ENCODE assay signal across 19 cellular contexts in genomic region chr20:61815176-61815575, GRCh38.
DNase-seq lines count a peak whose midpoint lies in the region; ATAC-seq and TF ChIP-seq lines count a peak whose summit lies in the region.
"Had no signal": no experiment of that assay in that cellular context is flagged by ENCODE, and none has a peak within 500 bp of the region (broad histone marks: within the 10 kb centered on the region; RNA-seq: fewer than 3 reads in every experiment).

No MANE protein-coding gene starts in this region.

- peaks cover 91% of the 10 kb centered on the region for H3K4me1 ChIP-seq in BLaER1

- no peak for TF ChIP-seq CTCF in glutamatergic neuron (IDR thresholded peaks at IDR 0.05; ENCODE audit: partially characterized antibody, unreplicated experiment)

- peaks cover 3% of the 10 kb centered on the region for H3K4me1 Mint-ChIP-seq in glutamatergic neuron (ENCODE audit: low read depth, unreplicated experiment)
- H3K4me1 Mint-ChIP-seq: B cell; CD4-positive, alpha-beta memory T cell had no signal

- H3K9ac ChIP-seq in BLaER1, result peak overlapping the region; percentile 64; the same call in 1 of the 2 replicates

- peaks cover 4% of the 10 kb centered on the region for H3K27me3 Mint-ChIP-seq in glutamatergic neuron (ENCODE audit: unreplicated experiment)
- H3K27me3 Mint-ChIP-seq: B cell had no signal

- peak overlapping the region; percentile 84 for H3K27ac ChIP-seq in BLaER1
- H3K27ac ChIP-seq: 22Rv1 had no signal

- H3K27me3 ChIP-seq in BLaER1, result no peaks in the 10 kb centered on the region

- H3K27ac Mint-ChIP-seq in glutamatergic neuron (ENCODE audit: unreplicated experiment), result no peak overlapping the region
- H3K27ac Mint-ChIP-seq: B cell; CD4-positive, alpha-beta memory T cell; GM23338; H9 had no signal

- H3K4me3 ChIP-seq in BLaER1, result no peak overlapping the region
- H3K4me3 ChIP-seq: GM23338 had no signal

- intact Hi-C loops in Right ventricle myocardium superior (cut with DNase I), result no loop called here
- intact Hi-C loops in Right ventricle myocardium inferior (cut with DNase I), result no loop called here
- intact Hi-C loops in posterior vena cava (cut with DNase I), result no loop called here

- peak overlapping the region; percentile 92 for H3K4me2 ChIP-seq in BLaER1
- H3K4me2 ChIP-seq: GM23338 had no signal

- H3K36me3 ChIP-seq in BLaER1, result no peaks in the 10 kb centered on the region

- peaks cover 2% of the 10 kb centered on the region for H3K9me3 Mint-ChIP-seq in glutamatergic neuron (ENCODE audit: unreplicated experiment)
- H3K9me3 Mint-ChIP-seq: CD4-positive, alpha-beta memory T cell; GM23338; H9 had no signal

- ATAC-seq in Right ventricle myocardium superior (ENCODE audit: poor library complexity) (no peak), Right ventricle myocardium inferior (no peak), GM19351 (IDR thresholded peaks at IDR 0.05; ENCODE audit: unreplicated experiment) (no peak), GM21390 (IDR thresholded peaks at IDR 0.05; ENCODE audit: unreplicated experiment) (no peak), HG03378 (IDR thresholded peaks at IDR 0.05; ENCODE audit: unreplicated experiment) (no peak)
- ATAC-seq: GM23338, HCT116 had no signal

- H3K36me3 Mint-ChIP-seq in glutamatergic neuron (ENCODE audit: unreplicated experiment), result no peaks in the 10 kb centered on the region
- H3K36me3 Mint-ChIP-seq: CD4-positive, alpha-beta memory T cell had no signal

- peak; percentile 15 for DNase-seq in Right ventricle myocardium superior
- DNase-seq in Right ventricle myocardium inferior (ENCODE audit: missing footprints), result no peak
- DNase-seq in glutamatergic neuron, result peak; percentile 11
- peak; percentile 51 for DNase-seq in posterior vena cava (ENCODE audit: low spot score)
- DNase-seq: C1 segment of cervical spinal cord; Calu3; CD4-positive, alpha-beta memory T cell; COR-L47; DMS53; GF-D8; H9 had no signal

- H4K20me1 ChIP-seq in BLaER1, result no peaks in the 10 kb centered on the region

- H3K4me3 Mint-ChIP-seq in glutamatergic neuron (ENCODE audit: unreplicated experiment), result no peak overlapping the region
- H3K4me3 Mint-ChIP-seq: B cell; CD4-positive, alpha-beta memory T cell; GM23338; H9 had no signal

- no peaks in the 10 kb centered on the region for H3K9me3 ChIP-seq in BLaER1
